In the genomic region with DNA sequence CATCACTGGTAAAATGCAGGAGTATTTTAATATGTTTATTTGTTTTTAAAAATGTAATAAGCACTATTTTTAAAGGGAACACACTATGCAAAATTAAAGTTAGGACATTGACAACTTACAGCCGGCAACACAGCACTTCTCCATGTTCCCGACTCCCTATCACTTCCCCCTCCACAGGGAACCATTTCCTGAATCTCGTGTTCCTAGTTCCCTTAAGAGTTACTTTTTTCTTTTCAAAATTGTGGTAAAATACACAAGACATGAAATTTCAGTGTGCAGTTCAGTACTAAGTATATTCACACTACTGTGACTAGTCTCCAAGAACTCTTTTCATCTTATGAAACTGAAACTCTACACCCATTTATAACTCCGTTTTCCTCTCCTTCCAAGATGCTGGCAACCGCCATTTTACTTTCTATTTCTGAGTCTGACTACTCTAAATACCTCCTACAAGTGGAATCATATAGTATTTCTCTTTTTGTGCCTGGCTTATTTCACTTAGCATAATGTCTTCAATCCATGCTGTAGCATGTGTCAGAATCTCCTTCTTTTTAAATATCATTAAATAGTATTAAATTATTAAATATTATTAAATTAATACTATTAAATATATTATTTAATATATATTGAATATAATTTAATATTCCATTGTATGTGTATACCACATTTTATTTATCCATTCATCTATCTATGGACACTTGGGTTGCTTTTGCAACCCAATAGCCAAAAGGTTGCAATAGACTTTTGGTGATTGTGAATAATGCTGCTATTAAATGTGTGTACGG, we compare ENCODE assay signal across 11 cellular contexts. TPM values are rescaled to one million over a fixed set of nuclear protein-coding genes. Genes with fewer than 3 reads are reported as not detected.
DNase-seq lines count a peak whose midpoint lies in the region; ATAC-seq, FAIRE-seq and TF ChIP-seq lines count a peak whose summit lies in the region.
"Had no signal": no experiment of that assay in that cellular context is flagged by ENCODE, and none has a peak within 500 bp of the region (broad histone marks: within the 10 kb centered on the region; RNA-seq: fewer than 3 reads in every experiment).

No MANE protein-coding gene starts in this region.

- 81% methylated on average over 6 of the region's 6 CpGs for WGBS in smooth muscle cell (ENCODE audit: low lambda C conversion rate)

- no peaks in the 10 kb centered on the region for H3K9me3 Mint-ChIP-seq in activated CD8-positive, alpha-beta T cell treated with anti-CD3 and anti-CD28 coated beads, Interleukin-2, amount 10 ng/mL, durations not matched to agents 7 days and 5 days (ENCODE audit: insufficient read depth)
- H3K9me3 Mint-ChIP-seq in memory B cell, result no peaks in the 10 kb centered on the region

- peak overlapping the region; percentile 53 for H3K27ac Mint-ChIP-seq in activated CD8-positive, alpha-beta T cell treated with anti-CD3 and anti-CD28 coated beads, Interleukin-2, amount 10 ng/mL, durations not matched to agents 7 days and 5 days
- no peak overlapping the region for H3K27ac Mint-ChIP-seq in memory B cell

- H3K9me3 ChIP-seq in BLaER1 (no peaks in the 10 kb centered on the region), smooth muscle cell (replicated peaks; ENCODE audit: low read depth) (no peaks in the 10 kb centered on the region)

- DNase-seq in GM19239 (ENCODE audit: insufficient read length, low spot score) (no peak), memory B cell (ENCODE audit: low spot score in 2 of 2) (no peak), smooth muscle cell (lab: John Stamatoyannopoulos, UW; ENCODE audit: unreplicated experiment) (no peak), RKO (ENCODE audit: low spot score) (no peak), NCI-H526 (lab: John Stamatoyannopoulos, UW) (no peak)
- DNase-seq in activated CD8-positive, alpha-beta T cell treated with anti-CD3 and anti-CD28 coated beads, Interleukin-2, amount 10 ng/mL, durations not matched to agents 7 days and 5 days, result no peak
- DNase-seq: retina; stimulated activated naive CD4-positive, alpha-beta T cell had no signal

- POLR2A ChIA-PET in activated CD8-positive, alpha-beta T cell treated with anti-CD3 and anti-CD28 coated beads, Interleukin-2, amount 10 ng/mL, durations not matched to agents 7 days and 5 days (lab: Charles Lee), result no interaction called here

- no peaks in the 10 kb centered on the region for H3K79me2 ChIP-seq in smooth muscle cell (ENCODE audit: low read depth)

- H3K27me3 ChIP-seq in BLaER1, result no peaks in the 10 kb centered on the region
- no peaks in the 10 kb centered on the region for H3K27me3 ChIP-seq in smooth muscle cell (ENCODE audit: low read depth)

- peaks cover 18% of the 10 kb centered on the region for H3K4me1 Mint-ChIP-seq in activated CD8-positive, alpha-beta T cell treated with anti-CD3 and anti-CD28 coated beads, Interleukin-2, amount 10 ng/mL, durations not matched to agents 7 days and 5 days (ENCODE audit: low read depth)
- no peaks in the 10 kb centered on the region for H3K4me1 Mint-ChIP-seq in memory B cell

- ATAC-seq in activated CD8-positive, alpha-beta T cell treated with anti-CD3 and anti-CD28 coated beads, Interleukin-2, amount 10 ng/mL, durations not matched to agents 7 days and 5 days, result peak; percentile 70
- peak; percentile 41 for ATAC-seq in memory B cell (ENCODE audit: low read depth)
- ATAC-seq in HG02642 (IDR thresholded peaks at IDR 0.05; ENCODE audit: poor library complexity, unreplicated experiment), result no peak

- no peak overlapping the region for H2AFZ ChIP-seq in smooth muscle cell (ENCODE audit: low read depth)

- TF ChIP-seq CTCF in smooth muscle cell (IDR thresholded peaks at IDR 0.05; ENCODE audit: borderline replicate concordance, insufficient read depth, poor library complexity, severe bottlenecking), result no peak

- H3F3A ChIP-seq in smooth muscle cell (ENCODE audit: low read depth), result no peaks in the 10 kb centered on the region

- H3K27me3 Mint-ChIP-seq in activated CD8-positive, alpha-beta T cell treated with anti-CD3 and anti-CD28 coated beads, Interleukin-2, amount 10 ng/mL, durations not matched to agents 7 days and 5 days (ENCODE audit: low read depth), result peaks cover 2% of the 10 kb centered on the region
- no peaks in the 10 kb centered on the region for H3K27me3 Mint-ChIP-seq in memory B cell

- peaks cover 2% of the 10 kb centered on the region for H3K36me3 Mint-ChIP-seq in activated CD8-positive, alpha-beta T cell treated with anti-CD3 and anti-CD28 coated beads, Interleukin-2, amount 10 ng/mL, durations not matched to agents 7 days and 5 days (ENCODE audit: low read depth)
- no peaks in the 10 kb centered on the region for H3K36me3 Mint-ChIP-seq in memory B cell

- H3K9ac ChIP-seq in BLaER1, result no peak overlapping the region
- no peak overlapping the region for H3K9ac ChIP-seq in smooth muscle cell (ENCODE audit: low read depth)

- H3K4me3 ChIP-seq in BLaER1, result no peak overlapping the region
- no peak overlapping the region for H3K4me3 ChIP-seq in smooth muscle cell

- H3K4me3 Mint-ChIP-seq in activated CD8-positive, alpha-beta T cell treated with anti-CD3 and anti-CD28 coated beads, Interleukin-2, amount 10 ng/mL, durations not matched to agents 7 days and 5 days, result peak overlapping the region; percentile 34
- no peak overlapping the region for H3K4me3 Mint-ChIP-seq in memory B cell

- peak overlapping the region; percentile 57 for H3K4me2 ChIP-seq in BLaER1
- H3K4me2 ChIP-seq in smooth muscle cell, result no peak overlapping the region

- peaks cover 12% of the 10 kb centered on the region for H3K4me1 ChIP-seq in BLaER1
- no peaks in the 10 kb centered on the region for H3K4me1 ChIP-seq in smooth muscle cell (ENCODE audit: low read depth)

- no peak overlapping the region for H3K27ac ChIP-seq in BLaER1
- no peak overlapping the region for H3K27ac ChIP-seq in smooth muscle cell (ENCODE audit: low read depth)

- CTCF ChIA-PET in activated CD8-positive, alpha-beta T cell treated with anti-CD3 and anti-CD28 coated beads, Interleukin-2, amount 10 ng/mL, durations not matched to agents 7 days and 5 days (lab: Charles Lee), result interaction anchor here (1.3 to 2.1 kb wide), 2 partner anchors 103 to 322 kb away, joined by 3 to 8 read pairs; no protein-coding TSS in a partner anchor

- H4K20me1 ChIP-seq in BLaER1 (no peaks in the 10 kb centered on the region), smooth muscle cell (ENCODE audit: low read depth) (no peaks in the 10 kb centered on the region)

- peak; percentile 40 for FAIRE-seq in GM19239 (lab: Jason Lieb, UNC)
- FAIRE-seq: HTR-8/SVneo had no signal

- H3K36me3 ChIP-seq in BLaER1 (no peaks in the 10 kb centered on the region), smooth muscle cell (ENCODE audit: low read depth) (no peaks in the 10 kb centered on the region)

RNA-seq across cellular contexts. Expression of a gene that starts 25.9 kb away (rescaled TPM):
- 10 to 100 TPM; 27.9 to 28.2 TPM for total RNA-seq in activated CD8-positive, alpha-beta T cell treated with anti-CD3 and anti-CD28 coated beads, Interleukin-2, amount 10 ng/mL, durations not matched to agents 7 days and 5 days
- total RNA-seq in smooth muscle cell, result 44.7 and 65.1 TPM in 2 replicates
- 32.6 and 32.8 TPM in 2 replicates for polyA plus RNA-seq in smooth muscle cell
